Comparison of ENCODE assay signal across 8 cellular contexts in genomic region chr1:44031900-44032817, GRCh38. TPM values are rescaled to one million over a fixed set of nuclear protein-coding genes. Genes with fewer than 3 reads are reported as not detected.
DNase-seq lines count a peak whose midpoint lies in the region.

No MANE protein-coding gene starts in this region.

- H3K36me3 ChIP-seq in iPS-15b (ENCODE audit: control insufficient read depth, insufficient read depth, low read length) (no peaks in the 10 kb centered on the region), stomach smooth muscle (ENCODE audit: control insufficient read depth in 2 of 2, insufficient read depth in 2 of 2, low read length in 2 of 2) (no peaks in the 10 kb centered on the region)

- H3K4me1 ChIP-seq in iPS-15b (ENCODE audit: control insufficient read depth, insufficient read depth, low read length) (peaks cover 13% of the 10 kb centered on the region), stomach smooth muscle (ENCODE audit: control insufficient read depth, insufficient read depth, low read length) (peaks cover 55% of the 10 kb centered on the region)

- peak overlapping the region; percentile 68 for H3K4me3 ChIP-seq in iPS-15b (ENCODE audit: low read depth, low read length)
- peak overlapping the region in 1 of 2 donors; percentile 83 for H3K4me3 ChIP-seq in stomach smooth muscle (ENCODE audit: low read length in 2 of 2)

- H3K4me1 Mint-ChIP-seq in T-helper 1 cell treated with Interleukin-12 subunit alpha and Interleukin-12 subunit beta and Interleukin-4 antibody, amounts not matched to agents 30 μg/mL and 1 μg/mL, for 36 hours (ENCODE audit: low read depth): peaks cover 32% of the 10 kb centered on the region
- H3K4me1 Mint-ChIP-seq in activated T-helper 1 cell treated with anti-CD3 and anti-CD28 coated beads, Interleukin-12 subunit alpha, Interleukin-12 subunit beta, Interleukin-2, Interleukin-4 antibody, amounts not matched to agents 30 ng/mL and 10 ng/mL and 1 ng/mL, durations not matched to agents 14 hours and 24 hours and 36 hours (ENCODE audit: low read depth): peaks cover 30% of the 10 kb centered on the region

- no peaks in the 10 kb centered on the region for H3K9me3 Mint-ChIP-seq in T-helper 1 cell treated with Interleukin-12 subunit alpha and Interleukin-12 subunit beta and Interleukin-4 antibody, amounts not matched to agents 30 μg/mL and 1 μg/mL, for 36 hours
- no peaks in the 10 kb centered on the region for H3K9me3 Mint-ChIP-seq in activated T-helper 1 cell treated with anti-CD3 and anti-CD28 coated beads, Interleukin-12 subunit alpha, Interleukin-12 subunit beta, Interleukin-2, Interleukin-4 antibody, amounts not matched to agents 30 ng/mL and 10 ng/mL and 1 ng/mL, durations not matched to agents 14 hours and 24 hours and 36 hours

- H3K27me3 ChIP-seq in iPS-15b (ENCODE audit: control insufficient read depth, insufficient read depth, low read length): no peaks in the 10 kb centered on the region
- H3K27me3 ChIP-seq in stomach smooth muscle (ENCODE audit: control insufficient read depth in 1 of 2, insufficient read depth in 2 of 2, low read length in 2 of 2): no peaks in the 10 kb centered on the region

- H3K27me3 Mint-ChIP-seq in T-helper 1 cell treated with Interleukin-12 subunit alpha and Interleukin-12 subunit beta and Interleukin-4 antibody, amounts not matched to agents 30 μg/mL and 1 μg/mL, for 36 hours (ENCODE audit: low read depth): no peaks in the 10 kb centered on the region
- peaks cover 2% of the 10 kb centered on the region for H3K27me3 Mint-ChIP-seq in activated T-helper 1 cell treated with anti-CD3 and anti-CD28 coated beads, Interleukin-12 subunit alpha, Interleukin-12 subunit beta, Interleukin-2, Interleukin-4 antibody, amounts not matched to agents 30 ng/mL and 10 ng/mL and 1 ng/mL, durations not matched to agents 14 hours and 24 hours and 36 hours (ENCODE audit: insufficient read depth)

- peak overlapping the region; percentile 49 for H3K4me3 Mint-ChIP-seq in T-helper 1 cell treated with Interleukin-12 subunit alpha and Interleukin-12 subunit beta and Interleukin-4 antibody, amounts not matched to agents 30 μg/mL and 1 μg/mL, for 36 hours
- H3K4me3 Mint-ChIP-seq in activated T-helper 1 cell treated with anti-CD3 and anti-CD28 coated beads, Interleukin-12 subunit alpha, Interleukin-12 subunit beta, Interleukin-2, Interleukin-4 antibody, amounts not matched to agents 30 ng/mL and 10 ng/mL and 1 ng/mL, durations not matched to agents 14 hours and 24 hours and 36 hours: peak overlapping the region; percentile 87

- no peaks in the 10 kb centered on the region for H3K36me3 Mint-ChIP-seq in T-helper 1 cell treated with Interleukin-12 subunit alpha and Interleukin-12 subunit beta and Interleukin-4 antibody, amounts not matched to agents 30 μg/mL and 1 μg/mL, for 36 hours (ENCODE audit: low read depth)
- peaks cover 2% of the 10 kb centered on the region for H3K36me3 Mint-ChIP-seq in activated T-helper 1 cell treated with anti-CD3 and anti-CD28 coated beads, Interleukin-12 subunit alpha, Interleukin-12 subunit beta, Interleukin-2, Interleukin-4 antibody, amounts not matched to agents 30 ng/mL and 10 ng/mL and 1 ng/mL, durations not matched to agents 14 hours and 24 hours and 36 hours (ENCODE audit: low read depth)

- H3K27ac Mint-ChIP-seq in T-helper 1 cell treated with Interleukin-12 subunit alpha and Interleukin-12 subunit beta and Interleukin-4 antibody, amounts not matched to agents 30 μg/mL and 1 μg/mL, for 36 hours: no peak overlapping the region
- no peak overlapping the region for H3K27ac Mint-ChIP-seq in activated T-helper 1 cell treated with anti-CD3 and anti-CD28 coated beads, Interleukin-12 subunit alpha, Interleukin-12 subunit beta, Interleukin-2, Interleukin-4 antibody, amounts not matched to agents 30 ng/mL and 10 ng/mL and 1 ng/mL, durations not matched to agents 14 hours and 24 hours and 36 hours

- H3K9me3 ChIP-seq in iPS-15b (ENCODE audit: control insufficient read depth, insufficient read depth, low read length) (no peaks in the 10 kb centered on the region), stomach smooth muscle (ENCODE audit: control insufficient read depth in 2 of 2, low read length in 2 of 2) (no peaks in the 10 kb centered on the region)

- H3K9ac ChIP-seq in iPS-15b (ENCODE audit: low read depth, low read length) (peak overlapping the region; percentile 16), stomach smooth muscle (ENCODE audit: low read length in 2 of 2) (no peak overlapping the region)

- intact Hi-C loops in activated T-helper 1 cell treated with anti-CD3 and anti-CD28 coated beads, Interleukin-12 subunit alpha, Interleukin-12 subunit beta, Interleukin-2, Interleukin-4 antibody, amounts not matched to agents 30 ng/mL and 10 ng/mL and 1 ng/mL, durations not matched to agents 14 hours and 24 hours and 36 hours (cut with micrococcal nuclease): loop anchor here (2.0 to 5.0 kb wide), 2 partner anchors 181 to 980 kb away; partner anchors contain the start of genes DMAP1, HECTD3 and UROD

- peak overlapping the region; percentile 58 for H3K27ac ChIP-seq in stomach smooth muscle (ENCODE audit: low read length)

- no peak for DNase-seq in T-helper 1 cell
- DNase-seq in activated T-helper 1 cell treated with anti-CD3 and anti-CD28 coated beads, Interleukin-12 subunit alpha, Interleukin-12 subunit beta, Interleukin-2, Interleukin-4 antibody, amounts not matched to agents 30 ng/mL and 10 ng/mL and 1 ng/mL, durations not matched to agents 14 hours and 24 hours and 36 hours (ENCODE audit: low spot score): no peak
- DNase-seq in CD1c-positive myeloid dendritic cell (ENCODE audit: extremely low spot score): no peak
- no peak for DNase-seq in NCI-H748 (lab: John Stamatoyannopoulos, UW; ENCODE audit: unreplicated experiment)
- DNase-seq in medulla oblongata (ENCODE audit: extremely low spot score): no peak

RNA-seq across cellular contexts. Expression of gene SLC6A9, which starts 0.9 kb away (rescaled TPM):
- total RNA-seq in activated T-helper 1 cell treated with anti-CD3 and anti-CD28 coated beads, Interleukin-12 subunit alpha, Interleukin-12 subunit beta, Interleukin-2, Interleukin-4 antibody, amounts not matched to agents 30 ng/mL and 10 ng/mL and 1 ng/mL, durations not matched to agents 14 hours and 24 hours and 36 hours: 7.0 and 7.4 TPM in 2 replicates

RNA-seq across cellular contexts. Expression of gene CCDC24, which starts 40.8 kb away (rescaled TPM):
- total RNA-seq in activated T-helper 1 cell treated with anti-CD3 and anti-CD28 coated beads, Interleukin-12 subunit alpha, Interleukin-12 subunit beta, Interleukin-2, Interleukin-4 antibody, amounts not matched to agents 30 ng/mL and 10 ng/mL and 1 ng/mL, durations not matched to agents 14 hours and 24 hours and 36 hours: 2.7 TPM in 2 replicates

RNA-seq across cellular contexts. Expression of gene B4GALT2, which starts 53.1 kb away (rescaled TPM):
- 51.2 and 51.3 TPM in 2 replicates for total RNA-seq in activated T-helper 1 cell treated with anti-CD3 and anti-CD28 coated beads, Interleukin-12 subunit alpha, Interleukin-12 subunit beta, Interleukin-2, Interleukin-4 antibody, amounts not matched to agents 30 ng/mL and 10 ng/mL and 1 ng/mL, durations not matched to agents 14 hours and 24 hours and 36 hours

RNA-seq across cellular contexts. Expression of gene ATP6V0B, which starts 57.4 kb away (rescaled TPM):
- 187 and 195 TPM in 2 replicates for total RNA-seq in activated T-helper 1 cell treated with anti-CD3 and anti-CD28 coated beads, Interleukin-12 subunit alpha, Interleukin-12 subunit beta, Interleukin-2, Interleukin-4 antibody, amounts not matched to agents 30 ng/mL and 10 ng/mL and 1 ng/mL, durations not matched to agents 14 hours and 24 hours and 36 hours
